8 cellular contexts compared by ENCODE assay signal in the genomic region with DNA sequence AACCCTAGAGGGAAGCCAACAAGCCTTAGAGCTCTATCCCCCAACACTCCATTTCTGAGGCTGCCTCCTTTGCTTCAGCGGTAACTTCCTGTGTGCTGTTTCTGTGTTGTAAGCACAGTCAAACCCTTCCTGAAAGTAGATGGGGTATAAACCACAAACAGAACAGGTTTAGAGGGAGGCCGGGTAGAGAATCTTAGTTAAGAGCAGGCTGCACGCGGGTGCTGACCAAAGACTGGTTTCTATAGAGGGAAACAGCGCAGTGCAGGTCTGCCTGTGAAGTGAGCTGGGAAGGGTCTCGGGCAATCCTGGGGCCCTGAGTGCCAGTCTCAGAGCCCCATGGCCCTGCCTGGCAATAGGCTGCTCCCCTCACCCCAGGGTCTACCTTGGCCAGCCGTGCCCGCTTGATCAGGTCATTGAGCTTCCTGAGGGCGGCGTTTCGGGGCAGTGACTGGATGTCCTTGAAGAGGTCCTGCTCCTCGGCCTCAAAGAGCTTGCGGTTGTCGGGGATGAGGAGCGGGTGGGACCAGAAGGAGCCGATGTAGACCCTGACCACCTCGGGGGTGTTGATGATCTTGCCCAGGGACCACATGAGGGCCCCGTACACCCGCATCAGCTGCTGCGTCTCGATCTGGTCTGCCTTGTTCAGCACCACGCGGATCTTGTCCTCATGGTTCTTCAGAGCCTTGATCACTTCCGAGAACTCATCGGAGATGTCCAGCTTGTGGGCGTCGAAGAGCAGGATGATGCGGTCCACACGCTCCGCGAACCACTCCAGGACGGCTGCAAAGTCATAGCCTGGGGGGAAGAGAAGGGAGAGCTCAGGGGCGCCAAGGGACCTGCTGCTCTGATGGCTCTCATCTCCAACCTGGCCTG. TPM values are rescaled to one million over a fixed set of nuclear protein-coding genes. Genes with fewer than 3 reads are reported as not detected.
DNase-seq lines count a peak whose midpoint lies in the region; ATAC-seq, FAIRE-seq and TF ChIP-seq lines count a peak whose summit lies in the region.

No MANE protein-coding gene starts in this region.

- peaks cover 72% of the 10 kb centered on the region for H3K36me3 Mint-ChIP-seq in activated T-helper 17 cell treated with anti-CD3 and anti-CD28 coated beads, Interleukin-2, amount 50 U/mL, for 72 hours (ENCODE audit: low read depth)

- H3K4me1 Mint-ChIP-seq in activated T-helper 17 cell treated with anti-CD3 and anti-CD28 coated beads, Interleukin-2, amount 50 U/mL, for 72 hours = peaks cover 36% of the 10 kb centered on the region

- H3K27me3 ChIP-seq in small intestine (ENCODE audit: control insufficient read depth in 2 of 2, insufficient read depth in 2 of 2, low read length in 2 of 2) (no peaks in the 10 kb centered on the region), dorsolateral prefrontal cortex (no peaks in the 10 kb centered on the region)

- ATAC-seq in GM21515 (IDR thresholded peaks at IDR 0.05; ENCODE audit: unreplicated experiment) = peak; percentile 71
- peak; percentile 63 for ATAC-seq in activated T-helper 17 cell treated with anti-CD3 and anti-CD28 coated beads, Interleukin-2, amount 50 U/mL, for 72 hours (replicated peaks)

- peak; percentile 99 for FAIRE-seq in GM12892 (lab: Jason Lieb, UNC)
- no peak for FAIRE-seq in small intestine (lab: Jason Lieb, UNC)

- DNase-seq in GM12892 (ENCODE audit: insufficient read length) (peak; percentile 84), small intestine (peak; percentile 57), COLO668 (lab: John Stamatoyannopoulos, UW; ENCODE audit: unreplicated experiment) (no peak), dorsolateral prefrontal cortex (no peak), posterior cingulate gyrus (no peak)
- peak; percentile 92 for DNase-seq in Jurkat, Clone E6-1 (ENCODE audit: low read depth, low spot score)

- peak; percentile 76; the same call in 1 of the 2 replicates for TF ChIP-seq POLR2A in GM12892 (IDR thresholded peaks at IDR 0.05; ENCODE audit: low read depth, low read length)

- H3K9me3 Mint-ChIP-seq in activated T-helper 17 cell treated with anti-CD3 and anti-CD28 coated beads, Interleukin-2, amount 50 U/mL, for 72 hours = no peaks in the 10 kb centered on the region

- peaks cover 20 to 38% of the 10 kb centered on the region in 2 donors for H3K4me1 ChIP-seq in small intestine (ENCODE audit: control insufficient read depth in 2 of 2, insufficient read depth in 1 of 2, low read depth in 1 of 2, low read length in 1 of 2)

- no peaks in the 10 kb centered on the region for H3K9me3 ChIP-seq in small intestine (ENCODE audit: control insufficient read depth, low read depth)

- WGBS in small intestine, 3 donors = 77 to 86% (median 77%) methylated on average over 33 of the region's 33 CpGs

- H3K27ac Mint-ChIP-seq in activated T-helper 17 cell treated with anti-CD3 and anti-CD28 coated beads, Interleukin-2, amount 50 U/mL, for 72 hours = peak overlapping the region; percentile 87

- peaks cover 2% of the 10 kb centered on the region in 2 donors for H3K36me3 ChIP-seq in small intestine (ENCODE audit: control insufficient read depth in 2 of 2, insufficient read depth in 2 of 2, low read length in 2 of 2)

- H3K27me3 Mint-ChIP-seq in activated T-helper 17 cell treated with anti-CD3 and anti-CD28 coated beads, Interleukin-2, amount 50 U/mL, for 72 hours = no peaks in the 10 kb centered on the region

- peak overlapping the region; percentile 78 for H3K4me3 Mint-ChIP-seq in activated T-helper 17 cell treated with anti-CD3 and anti-CD28 coated beads, Interleukin-2, amount 50 U/mL, for 72 hours

- H3K27ac ChIP-seq in small intestine (ENCODE audit: low read depth in 1 of 2, low read length in 1 of 2) (peak overlapping the region; percentile 78 to 82), dorsolateral prefrontal cortex (peak overlapping the region in 18 of 59 donors; percentile 13 to 92 (median 42))

- TF ChIP-seq CTCF in dorsolateral prefrontal cortex (IDR thresholded peaks at IDR 0.05 in 54 of 56, conservative IDR thresholded peaks at IDR 0.05 in 2 of 56; ENCODE audit: low read depth in 1 of 56, partially characterized antibody in 56 of 56) = no peak

- peak overlapping the region; percentile 49 for H3K4me3 ChIP-seq in Jurkat, Clone E6-1 (ENCODE audit: low read length)
- H3K4me3 ChIP-seq in small intestine (ENCODE audit: low read depth in 1 of 2, low read length in 2 of 2) (no peak overlapping the region), dorsolateral prefrontal cortex (no peak overlapping the region)

- intact Hi-C loops in dorsolateral prefrontal cortex (cut with DNase I) = no loop called here
- intact Hi-C loops in posterior cingulate gyrus (cut with DNase I) = no loop called here

RNA-seq across cellular contexts. Expression of a gene that starts 15.3 kb away (rescaled TPM):
- 0.15 TPM for polyA plus RNA-seq in GM12892 (2012; ENCODE audit: missing spikeins)
- polyA plus RNA-seq in Jurkat, Clone E6-1 (2012; ENCODE audit: insufficient read depth, insufficient read length) = 4.6 TPM
- under 1 TPM; 0.37 to 0.71 TPM for total RNA-seq in activated T-helper 17 cell treated with anti-CD3 and anti-CD28 coated beads, Interleukin-2, amount 50 U/mL, for 72 hours
- 10 to 100 TPM; 12.1 to 36.5 (median 27.0) TPM for polyA plus RNA-seq in small intestine
- total RNA-seq in dorsolateral prefrontal cortex = 1 to 10 TPM in 5 of 120 experiments, under 1 TPM in 70, not detected in 45; 0.07 to 1.6 (median 0.15) TPM

RNA-seq across cellular contexts. Expression of a gene that starts 18.6 kb away (rescaled TPM):
- polyA plus RNA-seq in GM12892 (2012; ENCODE audit: missing spikeins) = 76.6 TPM
- polyA plus RNA-seq in Jurkat, Clone E6-1 (2012; ENCODE audit: insufficient read depth, insufficient read length) = 34.9 TPM
- total RNA-seq in activated T-helper 17 cell treated with anti-CD3 and anti-CD28 coated beads, Interleukin-2, amount 50 U/mL, for 72 hours = 100 to 1,000 TPM in 1 of 2 donors, 10 to 100 TPM in 1; 96.5 to 107 TPM
- 10 to 100 TPM; 31.3 to 35.9 (median 33.1) TPM for polyA plus RNA-seq in small intestine
- total RNA-seq in dorsolateral prefrontal cortex = 10 to 100 TPM; 25.6 to 70.9 (median 43.6) TPM

RNA-seq across cellular contexts. Expression of a gene that starts 49.4 kb away (rescaled TPM):
- polyA plus RNA-seq in GM12892 (2012; ENCODE audit: missing spikeins) = 9.5 TPM
- polyA plus RNA-seq in Jurkat, Clone E6-1 (2012; ENCODE audit: insufficient read depth, insufficient read length) = 71.2 TPM
- total RNA-seq in activated T-helper 17 cell treated with anti-CD3 and anti-CD28 coated beads, Interleukin-2, amount 50 U/mL, for 72 hours = 10 to 100 TPM; 17.9 to 28.2 TPM
- 10 to 100 TPM; 17.6 to 27.1 (median 23.4) TPM for polyA plus RNA-seq in small intestine
- 10 to 100 TPM; 21.1 to 40.5 (median 28.6) TPM for total RNA-seq in dorsolateral prefrontal cortex

RNA-seq across cellular contexts. Expression of a gene that starts 56.8 kb away (rescaled TPM):
- polyA plus RNA-seq in GM12892 (2012; ENCODE audit: missing spikeins) = 27.8 TPM
- 42.5 TPM for polyA plus RNA-seq in Jurkat, Clone E6-1 (2012; ENCODE audit: insufficient read depth, insufficient read length)
- 10 to 100 TPM; 65.9 to 82.5 TPM for total RNA-seq in activated T-helper 17 cell treated with anti-CD3 and anti-CD28 coated beads, Interleukin-2, amount 50 U/mL, for 72 hours
- 10 to 100 TPM in 1 of 3 donors, 1 to 10 TPM in 2; 9.2 to 13.6 (median 9.7) TPM for polyA plus RNA-seq in small intestine
- 10 to 100 TPM; 26.4 to 59.7 (median 38.5) TPM for total RNA-seq in dorsolateral prefrontal cortex

RNA-seq across cellular contexts. Expression of a gene that starts 57.2 kb away (rescaled TPM):
- 3.2 TPM for polyA plus RNA-seq in GM12892 (2012; ENCODE audit: missing spikeins)
- polyA plus RNA-seq in Jurkat, Clone E6-1 (2012; ENCODE audit: insufficient read depth, insufficient read length) = 11.6 TPM
- total RNA-seq in activated T-helper 17 cell treated with anti-CD3 and anti-CD28 coated beads, Interleukin-2, amount 50 U/mL, for 72 hours = 10 to 100 TPM; 20.9 to 23.1 TPM
- 10 to 100 TPM; 18.0 to 35.7 (median 28.2) TPM for polyA plus RNA-seq in small intestine
- total RNA-seq in dorsolateral prefrontal cortex = 10 to 100 TPM; 21.4 to 47.9 (median 34.8) TPM

Comparison
In these comparisons a context has a peak if more than half of its experiments do, and no peak if none do; other contexts are left out.
1. DNase-seq: peak in GM12892 (single experiment), Jurkat, Clone E6-1 (single experiment) and small intestine (single experiment); none in COLO668 (single experiment), dorsolateral prefrontal cortex (0 of 10) and posterior cingulate gyrus (0 of 10).